In genomic region chr14:68585690-68586089, GRCh38 we compare ENCODE assay signal across 13 cellular contexts.
DNase-seq lines count a peak whose midpoint lies in the region; ATAC-seq and TF ChIP-seq lines count a peak whose summit lies in the region.
"Had no signal": no experiment of that assay in that cellular context is flagged by ENCODE, and none has a peak within 500 bp of the region (broad histone marks: within the 10 kb centered on the region; RNA-seq: fewer than 3 reads in every experiment).

No MANE protein-coding gene starts in this region.

- intact Hi-C loops in dendritic cell treated with granulocyte-macrophage colony-stimulating factor and Interleukin-4, amounts not matched to agents 40 ng/mL and 50 ng/mL, for 4 days (cut with micrococcal nuclease) = no loop called here
- intact Hi-C loops in thyroid gland (cut with DNase I) = no loop called here

- H3K4me3 ChIP-seq in thyroid gland (replicated peaks in 1 of 3) = no peak overlapping the region

- H3K27me3 Mint-ChIP-seq in dendritic cell treated with granulocyte-macrophage colony-stimulating factor and Interleukin-4, amounts not matched to agents 40 ng/mL and 50 ng/mL, for 4 days = peaks cover 7% of the 10 kb centered on the region
- H3K27me3 Mint-ChIP-seq in mesothelial cell of epicardium (ENCODE audit: low read depth) = no peaks in the 10 kb centered on the region
- H3K27me3 Mint-ChIP-seq: activated CD8-positive, alpha-beta memory T cell treated with anti-CD3 and anti-CD28 coated beads, Interleukin-2, amount 10 ng/mL, durations not matched to agents 7 days and 5 days; activated naive CD8-positive, alpha-beta T cell treated with anti-CD3 and anti-CD28 coated beads, Interleukin-2, amount 10 ng/mL, durations not matched to agents 7 days and 5 days; naive thymus-derived CD4-positive, alpha-beta T cell had no signal

- 71 to 72% methylated on average over 16 of the region's 16 CpGs for WGBS in thyroid gland, 2 donors

- peak overlapping the region; percentile 79 to 94 (median 86) for H3K27ac ChIP-seq in thyroid gland

- peak overlapping the region; percentile 35 for H3K27ac Mint-ChIP-seq in dendritic cell treated with granulocyte-macrophage colony-stimulating factor and Interleukin-4, amounts not matched to agents 40 ng/mL and 50 ng/mL, for 4 days
- peak overlapping the region; percentile 97 for H3K27ac Mint-ChIP-seq in mesothelial cell of epicardium
- H3K27ac Mint-ChIP-seq: activated CD8-positive, alpha-beta memory T cell treated with anti-CD3 and anti-CD28 coated beads, Interleukin-2, amount 10 ng/mL, durations not matched to agents 7 days and 5 days; activated naive CD8-positive, alpha-beta T cell treated with anti-CD3 and anti-CD28 coated beads, Interleukin-2, amount 10 ng/mL, durations not matched to agents 7 days and 5 days had no signal

- no peaks in the 10 kb centered on the region for H3K9me3 Mint-ChIP-seq in dendritic cell treated with granulocyte-macrophage colony-stimulating factor and Interleukin-4, amounts not matched to agents 40 ng/mL and 50 ng/mL, for 4 days
- H3K9me3 Mint-ChIP-seq in mesothelial cell of epicardium = peaks cover 13% of the 10 kb centered on the region

- no peaks in the 10 kb centered on the region for H3K36me3 Mint-ChIP-seq in dendritic cell treated with granulocyte-macrophage colony-stimulating factor and Interleukin-4, amounts not matched to agents 40 ng/mL and 50 ng/mL, for 4 days (ENCODE audit: low read depth)
- H3K36me3 Mint-ChIP-seq in mesothelial cell of epicardium = peaks cover 11% of the 10 kb centered on the region
- H3K36me3 Mint-ChIP-seq: activated naive CD8-positive, alpha-beta T cell treated with anti-CD3 and anti-CD28 coated beads, Interleukin-2, amount 10 ng/mL, durations not matched to agents 7 days and 5 days had no signal

- H3K36me3 ChIP-seq in thyroid gland = no peaks in the 10 kb centered on the region

- H3K4me1 Mint-ChIP-seq in dendritic cell treated with granulocyte-macrophage colony-stimulating factor and Interleukin-4, amounts not matched to agents 40 ng/mL and 50 ng/mL, for 4 days (ENCODE audit: low read depth) = peaks cover 23% of the 10 kb centered on the region
- peaks cover 64% of the 10 kb centered on the region for H3K4me1 Mint-ChIP-seq in mesothelial cell of epicardium
- H3K4me1 Mint-ChIP-seq: activated CD8-positive, alpha-beta memory T cell treated with anti-CD3 and anti-CD28 coated beads, Interleukin-2, amount 10 ng/mL, durations not matched to agents 7 days and 5 days had no signal

- TF ChIP-seq CTCF in mesothelial cell of epicardium (IDR thresholded peaks at IDR 0.05; ENCODE audit: unreplicated experiment) = no peak
- TF ChIP-seq CTCF in thyroid gland (IDR thresholded peaks at IDR 0.05) = no peak

- DNase-seq in NCI-H524 (lab: John Stamatoyannopoulos, UW) = peak; percentile 91 to 97
- peak in 1 of 2 experiments; percentile 43 for DNase-seq in mesothelial cell of epicardium (ENCODE audit: low spot score in 2 of 2, unreplicated experiment in 2 of 2)
- peak in 1 of 2 donors; percentile 36 for DNase-seq in thyroid gland
- no peak for DNase-seq in activated CD4-positive, alpha-beta T cell treated with anti-CD3 and anti-CD28 coated beads for 1 hour
- no peak for DNase-seq in DMS53 (lab: John Stamatoyannopoulos, UW)
- DNase-seq: activated CD8-positive, alpha-beta memory T cell treated with anti-CD3 and anti-CD28 coated beads, Interleukin-2, amount 10 ng/mL, durations not matched to agents 7 days and 5 days; activated naive CD8-positive, alpha-beta T cell treated with anti-CD3 and anti-CD28 coated beads, Interleukin-2, amount 10 ng/mL, durations not matched to agents 7 days and 5 days; islet precursor cell; naive thymus-derived CD4-positive, alpha-beta T cell; NCI-H2227 treated with DMSO at 0.1 percent for 48 hours; stimulated activated CD4-positive, alpha-beta T cell treated with anti-CD3 and anti-CD28 coated beads, Interleukin-15, amount 100 ng/mL, for 24 hours had no signal

- H3K4me3 Mint-ChIP-seq in dendritic cell treated with granulocyte-macrophage colony-stimulating factor and Interleukin-4, amounts not matched to agents 40 ng/mL and 50 ng/mL, for 4 days = no peak overlapping the region
- H3K4me3 Mint-ChIP-seq in mesothelial cell of epicardium = no peak overlapping the region
- H3K4me3 Mint-ChIP-seq: activated CD8-positive, alpha-beta memory T cell treated with anti-CD3 and anti-CD28 coated beads, Interleukin-2, amount 10 ng/mL, durations not matched to agents 7 days and 5 days; activated naive CD8-positive, alpha-beta T cell treated with anti-CD3 and anti-CD28 coated beads, Interleukin-2, amount 10 ng/mL, durations not matched to agents 7 days and 5 days; naive thymus-derived CD4-positive, alpha-beta T cell had no signal

- H3K9me3 ChIP-seq in thyroid gland = no peaks in the 10 kb centered on the region

- peaks cover 38 to 67% of the 10 kb centered on the region in 2 donors for H3K4me1 ChIP-seq in thyroid gland

- no peak for TF ChIP-seq POLR2A in thyroid gland (IDR thresholded peaks at IDR 0.05)

- no peak for ATAC-seq in GM21717 (IDR thresholded peaks at IDR 0.05; ENCODE audit: unreplicated experiment)
- ATAC-seq: activated CD8-positive, alpha-beta memory T cell treated with anti-CD3 and anti-CD28 coated beads, Interleukin-2, amount 10 ng/mL, durations not matched to agents 7 days and 5 days; naive thymus-derived CD4-positive, alpha-beta T cell had no signal

- no peaks in the 10 kb centered on the region for H3K27me3 ChIP-seq in thyroid gland

Comparison
In these comparisons a context has a peak if more than half of its experiments do, and no peak if none do; other contexts are left out.
1. DNase-seq: peak in NCI-H524 (2 of 2); none in activated CD4-positive, alpha-beta T cell treated with anti-CD3 and anti-CD28 coated beads for 1 hour (single experiment) and DMS53 (single experiment).